ENCODE assay signal across 21 cellular contexts in the genomic region with DNA sequence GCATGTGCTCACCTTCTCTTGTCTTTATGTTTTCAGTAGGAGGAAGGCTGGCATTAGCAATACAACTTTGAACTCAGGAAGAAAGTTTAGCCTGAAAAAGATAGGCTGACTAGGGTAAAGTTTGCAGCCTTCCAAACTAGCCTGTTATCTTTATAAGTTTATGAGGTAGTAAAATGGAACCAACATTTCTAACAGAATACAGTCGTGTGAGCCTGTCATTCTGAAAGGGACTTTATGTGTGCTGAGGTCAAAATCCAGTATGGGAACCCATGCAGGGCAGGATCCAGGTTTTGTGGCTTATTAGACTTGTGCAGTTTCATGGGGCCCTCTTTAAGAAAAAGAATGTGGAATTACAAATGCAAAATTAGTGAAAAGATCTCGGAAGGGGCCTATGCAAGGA.
DNase-seq lines count a peak whose midpoint lies in the region; ATAC-seq, FAIRE-seq and TF ChIP-seq lines count a peak whose summit lies in the region.
"Had no signal": no experiment of that assay in that cellular context is flagged by ENCODE, and none has a peak within 500 bp of the region (broad histone marks: within the 10 kb centered on the region; RNA-seq: fewer than 3 reads in every experiment).

No MANE protein-coding gene starts in this region.

- H3K4me3 Mint-ChIP-seq in Caco-2 (ENCODE audit: unreplicated experiment): no peak overlapping the region
- H3K4me3 Mint-ChIP-seq: CD4-positive, alpha-beta memory T cell; H9; HFFc6 had no signal

- no peak overlapping the region for H3K23ac ChIP-seq in trophoblast cell (ENCODE audit: low read length)

- no peak overlapping the region for H4K8ac ChIP-seq in trophoblast cell (ENCODE audit: low read depth, low read length)

- H3K9ac ChIP-seq in colonic mucosa (ENCODE audit: low read depth in 2 of 2, low read length in 2 of 2) (no peak overlapping the region), trophoblast cell (ENCODE audit: low read length) (no peak overlapping the region)
- H3K9ac ChIP-seq: GM23248 had no signal

- no TSS peak for BruUV-seq in Caco-2 (replicated peaks; lab: Mats Ljungman, UMichigan)

- no peaks in the 10 kb centered on the region for H3K36me3 ChIP-seq in Caco-2 (ENCODE audit: control insufficient read depth, insufficient read depth, low read length)
- H3K36me3 ChIP-seq in colonic mucosa: no peaks in the 10 kb centered on the region
- H3K36me3 ChIP-seq in small intestine (ENCODE audit: control insufficient read depth in 2 of 2, insufficient read depth in 2 of 2, low read length in 2 of 2): no peaks in the 10 kb centered on the region
- no peaks in the 10 kb centered on the region for H3K36me3 ChIP-seq in trophoblast cell (ENCODE audit: control insufficient read depth in 1 of 2, insufficient read depth in 2 of 2, low read length in 2 of 2)

- DNase-seq in Caco-2 (peak; percentile 12 to 44), HuH-7 (ENCODE audit: low spot score) (peak; percentile 47), colonic mucosa (peak; percentile 49), small intestine (peak; percentile 85), trophoblast cell (no peak)
- DNase-seq in activated CD4-positive, alpha-beta T cell treated with anti-CD3 and anti-CD28 coated beads for 4 hours: no peak
- DNase-seq: 8988T; C1 segment of cervical spinal cord; CD4-positive, alpha-beta memory T cell; DND-41; GDM1; GM23248; H9; HFFc6; IMR-90; KG1 had no signal

- no peak overlapping the region for H2BK12ac ChIP-seq in trophoblast cell (ENCODE audit: low read length)

- no peak overlapping the region for H4K12ac ChIP-seq in trophoblast cell (ENCODE audit: low read depth, low read length)

- intact Hi-C loops in Caco-2 (cut with micrococcal nuclease; ENCODE audit: unreplicated experiment) (no loop called here), colonic mucosa (cut with DNase I) (no loop called here)

- H2AK5ac ChIP-seq in trophoblast cell (ENCODE audit: low read length): no peak overlapping the region

- H3K79me2 ChIP-seq in trophoblast cell (ENCODE audit: control insufficient read depth, insufficient read depth, low read length, poor library complexity): no peaks in the 10 kb centered on the region

- H3K27me3 Mint-ChIP-seq in Caco-2 (ENCODE audit: insufficient read depth, unreplicated experiment): no peaks in the 10 kb centered on the region

- no peak overlapping the region for H3K4ac ChIP-seq in trophoblast cell (ENCODE audit: low read depth, low read length)

- no peak overlapping the region for H4K91ac ChIP-seq in trophoblast cell (ENCODE audit: low read depth, low read length)

- H3K9me3 ChIP-seq in Caco-2 (no peaks in the 10 kb centered on the region), colonic mucosa (no peaks in the 10 kb centered on the region), small intestine (ENCODE audit: control insufficient read depth, low read depth) (no peaks in the 10 kb centered on the region), trophoblast cell (ENCODE audit: insufficient read depth, low read depth, low read length) (no peaks in the 10 kb centered on the region)

- H3K27me3 ChIP-seq in Caco-2 (replicated peaks; ENCODE audit: control insufficient read depth, insufficient read depth, low read length): no peaks in the 10 kb centered on the region
- no peaks in the 10 kb centered on the region for H3K27me3 ChIP-seq in colonic mucosa
- H3K27me3 ChIP-seq in small intestine (ENCODE audit: control insufficient read depth in 2 of 2, insufficient read depth in 2 of 2, low read length in 2 of 2): no peaks in the 10 kb centered on the region
- H3K27me3 ChIP-seq in trophoblast cell (ENCODE audit: insufficient read depth, low read length): no peaks in the 10 kb centered on the region

- H3K4me1 ChIP-seq in Caco-2 (peaks cover 15% of the 10 kb centered on the region), colonic mucosa (no peaks in the 10 kb centered on the region), small intestine (ENCODE audit: control insufficient read depth in 2 of 2, insufficient read depth in 1 of 2, low read depth in 1 of 2, low read length in 1 of 2) (no peaks in the 10 kb centered on the region), trophoblast cell (ENCODE audit: control insufficient read depth in 1 of 2, insufficient read depth in 2 of 2, low read length in 2 of 2) (no peaks in the 10 kb centered on the region)

- no peak for FAIRE-seq in small intestine (lab: Jason Lieb, UNC)
- FAIRE-seq: D721Med, GM12892, GM19239 had no signal

- H3K9me3 Mint-ChIP-seq in Caco-2 (ENCODE audit: unreplicated experiment): no peaks in the 10 kb centered on the region
- H3K9me3 Mint-ChIP-seq: H9, HFFc6 had no signal

- CTCF ChIA-PET in Caco-2 (lab: Charles Lee): no interaction called here

- no peak for ATAC-seq in GM18505 (IDR thresholded peaks at IDR 0.05; ENCODE audit: unreplicated experiment)
- ATAC-seq in GM21619 (IDR thresholded peaks at IDR 0.05; ENCODE audit: unreplicated experiment): no peak

- no peak overlapping the region for H3K27ac Mint-ChIP-seq in Caco-2 (ENCODE audit: unreplicated experiment)
- H3K27ac Mint-ChIP-seq: CD4-positive, alpha-beta memory T cell; H9; HFFc6 had no signal

- H3K79me1 ChIP-seq in trophoblast cell (ENCODE audit: low read length): no peaks in the 10 kb centered on the region

- no peak overlapping the region for H3K27ac ChIP-seq in colonic mucosa
- H3K27ac ChIP-seq in small intestine (ENCODE audit: low read depth in 1 of 2, low read length in 1 of 2): no peak overlapping the region
- H3K27ac ChIP-seq in trophoblast cell (ENCODE audit: low read depth, low read length): no peak overlapping the region
- H3K27ac ChIP-seq: GM23248 had no signal

- POLR2A ChIA-PET in Caco-2 (lab: Charles Lee): no interaction called here

- no peak overlapping the region for H3K18ac ChIP-seq in trophoblast cell (ENCODE audit: low read length)

- H3K4me1 Mint-ChIP-seq in Caco-2 (ENCODE audit: low read depth, unreplicated experiment): no peaks in the 10 kb centered on the region
- H3K4me1 Mint-ChIP-seq: CD4-positive, alpha-beta memory T cell; H9 had no signal

- no peak overlapping the region for H2BK5ac ChIP-seq in trophoblast cell (ENCODE audit: low read depth, low read length, poor library complexity)

- H3K4me3 ChIP-seq in Caco-2 (ENCODE audit: low read depth, low read length) (no peak overlapping the region), colonic mucosa (no peak overlapping the region), small intestine (ENCODE audit: low read depth in 1 of 2, low read length in 2 of 2) (no peak overlapping the region), trophoblast cell (ENCODE audit: low read depth, low read length) (no peak overlapping the region)
- H3K4me3 ChIP-seq: GM23248 had no signal

- H3K4me2 ChIP-seq in trophoblast cell (ENCODE audit: low read length): no peak overlapping the region

- no peak overlapping the region for H2AFZ ChIP-seq in trophoblast cell (ENCODE audit: insufficient read depth, low read length, poor library complexity)
- H2AFZ ChIP-seq: GM23248 had no signal

- TF ChIP-seq CTCF in Caco-2 (IDR thresholded peaks at IDR 0.05; ENCODE audit: insufficient read depth in 1 of 2, low read depth in 1 of 2, low read length in 1 of 2, severe bottlenecking in 1 of 2, unreplicated experiment in 1 of 2) (no peak), colonic mucosa (IDR thresholded peaks at IDR 0.05) (no peak)

- TF ChIP-seq POLR2A in GM18505 (IDR thresholded peaks at IDR 0.05; ENCODE audit: borderline replicate concordance, extremely low read depth, insufficient read depth, insufficient read length): no peak

- no peaks in the 10 kb centered on the region for H3K36me3 Mint-ChIP-seq in Caco-2 (ENCODE audit: insufficient read depth, unreplicated experiment)
- H3K36me3 Mint-ChIP-seq: CD4-positive, alpha-beta memory T cell had no signal

- WGBS in small intestine, 3 donors: 16 to 62% (median 25%) methylated on average over 2 of the region's 2 CpGs
- no CpG with 5 or more reads among the region's 2 CpGs for WGBS in trophoblast cell (ENCODE audit: extremely low coverage, insufficient coverage, insufficient read length)

- no peak overlapping the region for H2BK120ac ChIP-seq in trophoblast cell (ENCODE audit: insufficient read depth, low read length, poor library complexity)

- no peak overlapping the region for H3K14ac ChIP-seq in trophoblast cell (ENCODE audit: low read length)

Comparison
In these comparisons a context has a peak if more than half of its experiments do, and no peak if none do; other contexts are left out.
1. DNase-seq: peak in Caco-2 (2 of 2), HuH-7 (single experiment), colonic mucosa (single experiment) and small intestine (single experiment); none in activated CD4-positive, alpha-beta T cell treated with anti-CD3 and anti-CD28 coated beads for 4 hours (0 of 2) and trophoblast cell (0 of 2).